Comparison of ENCODE assay signal across 2 cellular contexts in genomic region chr12:59401862-59402261, GRCh38.
TF ChIP-seq lines count a peak whose summit lies in the region.

No MANE protein-coding gene starts in this region.

TF ChIP-seq in IMR-90, 13 proteins besides CTCF, POLR2A, EP300 and RAD21 (continued from another document):
- TF ChIP-seq ELK1 (IDR thresholded peaks at IDR 0.05; ENCODE audit: borderline replicate concordance, low read depth, low read length) = no peak

TF ChIP-seq in HepG2, 621 proteins besides CTCF, POLR2A, EP300 and RAD21 (continued from another document):
- TF ChIP-seq ZNF451 (CRISPR knock-in tag; IDR thresholded peaks at IDR 0.05) = no peak
- no peak for TF ChIP-seq GATAD1 (CRISPR knock-in tag; IDR thresholded peaks at IDR 0.05)
- TF ChIP-seq NFKB2 (CRISPR knock-in tag; IDR thresholded peaks at IDR 0.05; ENCODE audit: borderline replicate concordance) = no peak
- no peak for TF ChIP-seq XBP1 (CRISPR knock-in tag; IDR thresholded peaks at IDR 0.05)
- TF ChIP-seq CREBL2 (CRISPR knock-in tag; IDR thresholded peaks at IDR 0.05; ENCODE audit: borderline replicate concordance) = no peak
- no peak for TF ChIP-seq ZNF530 (CRISPR knock-in tag; IDR thresholded peaks at IDR 0.05; ENCODE audit: low read depth)
